1 cellular context compared by ENCODE assay signal in genomic region chr14:30569216-30569902, GRCh38.
A peak's percentile ranks its signal among the peaks of the same experiment; 100 is the strongest.
TF ChIP-seq lines count a peak whose summit lies in the region.

No MANE protein-coding gene starts in this region.

TF ChIP-seq in H1, 55 proteins besides CTCF, POLR2A, EP300 and RAD21:
- no peak for TF ChIP-seq KDM1A (IDR thresholded peaks at IDR 0.05; ENCODE audit: borderline replicate concordance, low read length)
- no peak for TF ChIP-seq SIX5 (IDR thresholded peaks at IDR 0.05; ENCODE audit: low read depth, low read length)
- TF ChIP-seq TEAD4 (IDR thresholded peaks at IDR 0.05; ENCODE audit: low read depth, low read length) = peak; percentile 68; the same call in 1 of the 2 replicates
- TF ChIP-seq PHF8 (conservative IDR thresholded peaks at IDR 0.05; ENCODE audit: low read depth, low read length) = no peak
